27 cellular contexts compared by ENCODE assay signal in genomic region chr2:38792751-38793150, GRCh38. TPM values are rescaled to one million over a fixed set of nuclear protein-coding genes. Genes with fewer than 3 reads are reported as not detected.
A peak's percentile ranks its signal among the peaks of the same experiment; 100 is the strongest.
DNase-seq lines count a peak whose midpoint lies in the region; ATAC-seq, FAIRE-seq and TF ChIP-seq lines count a peak whose summit lies in the region.
"Had no signal": no experiment of that assay in that cellular context is flagged by ENCODE, and none has a peak within 500 bp of the region (broad histone marks: within the 10 kb centered on the region; RNA-seq: fewer than 3 reads in every experiment).

No MANE protein-coding gene starts in this region.

- no peak overlapping the region for H3K9ac ChIP-seq in duodenal mucosa (ENCODE audit: low read depth in 1 of 2, low read length in 2 of 2)
- no peak overlapping the region for H3K9ac ChIP-seq in trophoblast cell (ENCODE audit: low read length)
- H3K9ac ChIP-seq: BLaER1 had no signal

- no peak overlapping the region for H3K4me3 Mint-ChIP-seq in endothelial cell (ENCODE audit: unreplicated experiment)
- H3K4me3 Mint-ChIP-seq: CD14-positive monocyte; CD4-positive, alpha-beta memory T cell; CD4-positive, CD25-positive, alpha-beta regulatory T cell; CD8-positive, alpha-beta memory T cell had no signal

- H3K4me1 ChIP-seq in duodenal mucosa (ENCODE audit: control insufficient read depth in 1 of 2, insufficient read depth in 2 of 2, low read length in 2 of 2) (peaks cover 20 to 27% of the 10 kb centered on the region in 2 donors), hepatocyte (ENCODE audit: insufficient read depth) (peaks cover 13% of the 10 kb centered on the region), trophoblast cell (ENCODE audit: control insufficient read depth in 1 of 2, insufficient read depth in 2 of 2, low read length in 2 of 2) (peaks cover 3% of the 10 kb centered on the region in 2 experiments), small intestine (ENCODE audit: control insufficient read depth in 2 of 2, insufficient read depth in 1 of 2, low read depth in 1 of 2, low read length in 1 of 2) (peaks cover 0 to 4% of the 10 kb centered on the region in 2 donors)
- H3K4me1 ChIP-seq: BE2C, BLaER1 had no signal

- no peaks in the 10 kb centered on the region for H3K79me2 ChIP-seq in hepatocyte
- no peaks in the 10 kb centered on the region for H3K79me2 ChIP-seq in trophoblast cell (ENCODE audit: control insufficient read depth, insufficient read depth, low read length, poor library complexity)

- H3K9me3 Mint-ChIP-seq in endothelial cell (ENCODE audit: unreplicated experiment): no peaks in the 10 kb centered on the region
- H3K9me3 Mint-ChIP-seq: CD4-positive, alpha-beta memory T cell; CD4-positive, CD25-positive, alpha-beta regulatory T cell; CD8-positive, alpha-beta memory T cell had no signal

- H3K9me2 ChIP-seq in hepatocyte (replicated peaks; ENCODE audit: insufficient read depth): no peaks in the 10 kb centered on the region

- H4K91ac ChIP-seq in trophoblast cell (ENCODE audit: low read depth, low read length): no peak overlapping the region

- no peak overlapping the region for H2AK5ac ChIP-seq in trophoblast cell (ENCODE audit: low read length)

- no peak overlapping the region for H3K4me2 ChIP-seq in hepatocyte
- no peak overlapping the region for H3K4me2 ChIP-seq in trophoblast cell (ENCODE audit: low read length)
- H3K4me2 ChIP-seq: BLaER1 had no signal

- H2BK120ac ChIP-seq in trophoblast cell (ENCODE audit: insufficient read depth, low read length, poor library complexity): no peak overlapping the region

- no peak overlapping the region for H4K12ac ChIP-seq in trophoblast cell (ENCODE audit: low read depth, low read length)

- H3K36me3 ChIP-seq in duodenal mucosa (ENCODE audit: control insufficient read depth in 1 of 2, insufficient read depth in 2 of 2, low read length in 2 of 2) (no peaks in the 10 kb centered on the region), hepatocyte (replicated peaks; ENCODE audit: insufficient read depth, low read depth) (no peaks in the 10 kb centered on the region), trophoblast cell (ENCODE audit: control insufficient read depth in 1 of 2, insufficient read depth in 2 of 2, low read length in 2 of 2) (no peaks in the 10 kb centered on the region), small intestine (ENCODE audit: control insufficient read depth in 2 of 2, insufficient read depth in 2 of 2, low read length in 2 of 2) (no peaks in the 10 kb centered on the region)

- H3K27ac ChIP-seq in duodenal mucosa (ENCODE audit: low read depth, low read length): peak overlapping the region; percentile 5
- peak overlapping the region; percentile 66 for H3K27ac ChIP-seq in hepatocyte
- no peak overlapping the region for H3K27ac ChIP-seq in trophoblast cell (ENCODE audit: low read depth, low read length)
- peak overlapping the region; percentile 52 to 90 for H3K27ac ChIP-seq in small intestine (ENCODE audit: low read depth in 1 of 2, low read length in 1 of 2)
- H3K27ac ChIP-seq: BLaER1 had no signal

- no peak overlapping the region for H3K23ac ChIP-seq in trophoblast cell (ENCODE audit: low read length)

- WGBS in hepatocyte (ENCODE audit: low lambda C conversion rate, missing lambda C conversion rate): 50% methylated on average over 2 of the region's 2 CpGs
- no CpG with 5 or more reads among the region's 2 CpGs for WGBS in trophoblast cell (ENCODE audit: extremely low coverage, insufficient coverage, insufficient read length)
- WGBS in small intestine, 3 donors: 39 to 43% (median 42%) methylated on average over 2 of the region's 2 CpGs

- H3K9me3 ChIP-seq in duodenal mucosa (ENCODE audit: control insufficient read depth in 1 of 2, low read length in 2 of 2) (no peaks in the 10 kb centered on the region), hepatocyte (ENCODE audit: low read depth) (no peaks in the 10 kb centered on the region), trophoblast cell (ENCODE audit: insufficient read depth, low read depth, low read length) (no peaks in the 10 kb centered on the region), small intestine (ENCODE audit: control insufficient read depth, low read depth) (no peaks in the 10 kb centered on the region)
- H3K9me3 ChIP-seq: BE2C, BLaER1 had no signal

- H3K36me3 Mint-ChIP-seq in endothelial cell (ENCODE audit: low read depth, unreplicated experiment): no peaks in the 10 kb centered on the region

- H3K18ac ChIP-seq in trophoblast cell (ENCODE audit: low read length): no peak overlapping the region

- no peak for TF ChIP-seq CTCF in hepatocyte (IDR thresholded peaks at IDR 0.05; ENCODE audit: poor library complexity)
- no peak for TF ChIP-seq CTCF in endothelial cell (IDR thresholded peaks at IDR 0.05; ENCODE audit: unreplicated experiment)

- no peak overlapping the region for H2BK5ac ChIP-seq in trophoblast cell (ENCODE audit: low read depth, low read length, poor library complexity)

- peaks cover 1% of the 10 kb centered on the region for H3K79me1 ChIP-seq in trophoblast cell (ENCODE audit: low read length)

- H2AFZ ChIP-seq in hepatocyte (no peak overlapping the region), trophoblast cell (ENCODE audit: insufficient read depth, low read length, poor library complexity) (no peak overlapping the region)

- no peak for ATAC-seq in HG02571 (IDR thresholded peaks at IDR 0.05; ENCODE audit: unreplicated experiment)

- H2BK12ac ChIP-seq in trophoblast cell (ENCODE audit: low read length): no peak overlapping the region

- H4K20me1 ChIP-seq in hepatocyte (ENCODE audit: insufficient read depth, poor library complexity, severe bottlenecking): no peaks in the 10 kb centered on the region
- H4K20me1 ChIP-seq: BLaER1 had no signal

- no peaks in the 10 kb centered on the region for H3K27me3 ChIP-seq in duodenal mucosa (ENCODE audit: control insufficient read depth in 1 of 2, insufficient read depth in 2 of 2, low read length in 2 of 2)
- H3K27me3 ChIP-seq in hepatocyte: no peaks in the 10 kb centered on the region
- no peaks in the 10 kb centered on the region for H3K27me3 ChIP-seq in trophoblast cell (ENCODE audit: insufficient read depth, low read length)
- no peaks in the 10 kb centered on the region for H3K27me3 ChIP-seq in small intestine (ENCODE audit: control insufficient read depth in 2 of 2, insufficient read depth in 2 of 2, low read length in 2 of 2)
- H3K27me3 ChIP-seq: BE2C, BLaER1 had no signal

- H3K27ac Mint-ChIP-seq in endothelial cell (ENCODE audit: unreplicated experiment): no peak overlapping the region
- H3K27ac Mint-ChIP-seq: CD4-positive, CD25-positive, alpha-beta regulatory T cell; CD8-positive, alpha-beta memory T cell had no signal

- no peak overlapping the region for H4K8ac ChIP-seq in trophoblast cell (ENCODE audit: low read depth, low read length)

- FAIRE-seq in small intestine (lab: Jason Lieb, UNC): no peak
- FAIRE-seq: A204.1, GM12891, GM19239 had no signal

- H3K4me3 ChIP-seq in duodenal mucosa (ENCODE audit: low read depth in 1 of 2, low read length in 2 of 2) (no peak overlapping the region), hepatocyte (no peak overlapping the region), trophoblast cell (ENCODE audit: low read depth, low read length) (no peak overlapping the region), small intestine (ENCODE audit: low read depth in 1 of 2, low read length in 2 of 2) (no peak overlapping the region)
- H3K4me3 ChIP-seq: BLaER1 had no signal

- H3K27me3 Mint-ChIP-seq in endothelial cell (ENCODE audit: unreplicated experiment): peaks cover 4% of the 10 kb centered on the region
- H3K27me3 Mint-ChIP-seq: CD4-positive, alpha-beta memory T cell; CD4-positive, CD25-positive, alpha-beta regulatory T cell had no signal

- DNase-seq in hepatocyte (ENCODE audit: low spot score) (no peak), trophoblast cell (peak; percentile 88 to 95), small intestine (no peak), RKO (ENCODE audit: low spot score) (no peak), endothelial cell (ENCODE audit: low spot score) (no peak)
- DNase-seq: 8988T; ACHN; BE2C; C1 segment of cervical spinal cord; CD4-positive, alpha-beta memory T cell; CD4-positive, CD25-positive, alpha-beta regulatory T cell; CD8-positive, alpha-beta memory T cell; COR-L47; DMS 273 treated with DMSO at 0.1 percent for 48 hours; DMS153; DMS53; DMS79; DND-41; EL; GDM1 had no signal

- H3K4ac ChIP-seq in trophoblast cell (ENCODE audit: low read depth, low read length): no peak overlapping the region

- no peaks in the 10 kb centered on the region for H3K4me1 Mint-ChIP-seq in endothelial cell (ENCODE audit: unreplicated experiment)
- H3K4me1 Mint-ChIP-seq: CD4-positive, alpha-beta memory T cell; CD4-positive, CD25-positive, alpha-beta regulatory T cell; CD8-positive, alpha-beta memory T cell had no signal

- no peak overlapping the region for H3K14ac ChIP-seq in trophoblast cell (ENCODE audit: low read length)

RNA-seq across cellular contexts. Expression of gene GEMIN6, which starts 14.7 kb away (rescaled TPM):
- 12.6 and 15.7 TPM in 2 replicates for total RNA-seq in hepatocyte
- 13.4 and 16.2 TPM in 2 replicates for polyA plus RNA-seq in hepatocyte
- polyA plus RNA-seq in trophoblast cell (2013): 6.2 and 6.6 TPM in 2 replicates
- 10 to 100 TPM; 10.8 to 20.6 (median 14.4) TPM for polyA plus RNA-seq in small intestine
- 9.5 TPM for total RNA-seq in endothelial cell (ENCODE audit: unreplicated experiment)

RNA-seq across cellular contexts. Expression of gene SRSF7, which starts 41.6 kb away (rescaled TPM):
- total RNA-seq in hepatocyte (113 and 120 TPM in 2 replicates), endothelial cell (ENCODE audit: unreplicated experiment) (137 TPM)
- polyA plus RNA-seq in hepatocyte (147 and 172 TPM in 2 replicates), small intestine (100 to 1,000 TPM in 2 of 3 donors, 10 to 100 TPM in 1; 78.6 to 202 (median 185) TPM)
- 200 and 205 TPM in 2 replicates for polyA plus RNA-seq in trophoblast cell (2013)

Comparison
In these comparisons a context has a peak if more than half of its experiments do, and no peak if none do; other contexts are left out.
1. DNase-seq: peak in trophoblast cell (2 of 2); none in hepatocyte (single experiment), small intestine (single experiment), RKO (single experiment) and endothelial cell (single experiment).